ENCODE assay signal across 1 cellular context in genomic region chr7:47500103-47500563, GRCh38.
TF ChIP-seq lines count a peak whose summit lies in the region.

No MANE protein-coding gene starts in this region.

TF ChIP-seq in HepG2, 621 proteins besides CTCF, POLR2A, EP300 and RAD21 (continued from another document and continues in another):
- TF ChIP-seq TEF (CRISPR knock-in tag; IDR thresholded peaks at IDR 0.05) (no peak), TBP (CRISPR knock-in tag; IDR thresholded peaks at IDR 0.05) (no peak), SYNCRIP (IDR thresholded peaks at IDR 0.05; ENCODE audit: insufficient read depth, low read depth, low read length) (no peak), FOXP1 (IDR thresholded peaks at IDR 0.05) (no peak), FOXP1 (CRISPR knock-in tag; IDR thresholded peaks at IDR 0.05) (peak; percentile 88; the same call in 1 of the 2 replicates), ZNF3 (CRISPR knock-in tag; IDR thresholded peaks at IDR 0.05) (no peak), PHF5A (CRISPR knock-in tag; IDR thresholded peaks at IDR 0.05; ENCODE audit: low read depth, unreplicated experiment) (no peak), ZNF773 (CRISPR knock-in tag; IDR thresholded peaks at IDR 0.05; ENCODE audit: borderline replicate concordance) (no peak), HOXA9 (CRISPR knock-in tag; IDR thresholded peaks at IDR 0.05; ENCODE audit: borderline replicate concordance) (no peak), ZNF138 (CRISPR knock-in tag; IDR thresholded peaks at IDR 0.05; ENCODE audit: low read depth) (no peak), POLR2AphosphoS2 (IDR thresholded peaks at IDR 0.05; ENCODE audit: low read depth, low read length) (no peak), MXD1 (CRISPR knock-in tag; IDR thresholded peaks at IDR 0.05) (no peak), NR0B2 (CRISPR knock-in tag; IDR thresholded peaks at IDR 0.05) (no peak), SMARCE1 (IDR thresholded peaks at IDR 0.05; ENCODE audit: borderline replicate concordance) (no peak), ZBTB10 (CRISPR knock-in tag; IDR thresholded peaks at IDR 0.05; ENCODE audit: borderline replicate concordance) (no peak), ZNF546 (CRISPR knock-in tag; conservative IDR thresholded peaks at IDR 0.05) (no peak), MLLT10 (CRISPR knock-in tag; IDR thresholded peaks at IDR 0.05) (no peak), MIER2 (CRISPR knock-in tag; IDR thresholded peaks at IDR 0.05) (no peak), HNRNPLL (IDR thresholded peaks at IDR 0.05; ENCODE audit: low read depth, low read length, poor library complexity, severe bottlenecking) (no peak), ZNF577 (CRISPR knock-in tag; IDR thresholded peaks at IDR 0.05; ENCODE audit: borderline replicate concordance, low read depth) (no peak), POGZ (CRISPR knock-in tag; IDR thresholded peaks at IDR 0.05) (peak; percentile 66; the same call in 1 of the 2 replicates), MIXL1 (CRISPR knock-in tag; IDR thresholded peaks at IDR 0.05) (0 out of 2 replicates have a peak, but pooled peaks have one; percentile 31), ZNF747 (CRISPR knock-in tag; IDR thresholded peaks at IDR 0.05; ENCODE audit: borderline replicate concordance) (peak; percentile 73; the same call in 1 of the 2 replicates), IKZF4 (CRISPR knock-in tag; IDR thresholded peaks at IDR 0.05; ENCODE audit: borderline replicate concordance, low read depth, not compliant biosample characterization) (no peak), ZNF510 (CRISPR knock-in tag; IDR thresholded peaks at IDR 0.05; ENCODE audit: low read depth) (no peak), JDP2 (CRISPR knock-in tag; IDR thresholded peaks at IDR 0.05; ENCODE audit: borderline replicate concordance) (no peak), DMAP1 (CRISPR knock-in tag; IDR thresholded peaks at IDR 0.05) (no peak), ZNF7 (CRISPR knock-in tag; IDR thresholded peaks at IDR 0.05) (no peak), ARID5B (CRISPR knock-in tag; IDR thresholded peaks at IDR 0.05) (peak; percentile 96), STAT5B (CRISPR knock-in tag; IDR thresholded peaks at IDR 0.05) (no peak), ZC3H4 (CRISPR knock-in tag; IDR thresholded peaks at IDR 0.05; ENCODE audit: borderline replicate concordance) (no peak), GPBP1L1 (CRISPR knock-in tag; IDR thresholded peaks at IDR 0.05) (no peak)
- TF ChIP-seq, protein P1, sequence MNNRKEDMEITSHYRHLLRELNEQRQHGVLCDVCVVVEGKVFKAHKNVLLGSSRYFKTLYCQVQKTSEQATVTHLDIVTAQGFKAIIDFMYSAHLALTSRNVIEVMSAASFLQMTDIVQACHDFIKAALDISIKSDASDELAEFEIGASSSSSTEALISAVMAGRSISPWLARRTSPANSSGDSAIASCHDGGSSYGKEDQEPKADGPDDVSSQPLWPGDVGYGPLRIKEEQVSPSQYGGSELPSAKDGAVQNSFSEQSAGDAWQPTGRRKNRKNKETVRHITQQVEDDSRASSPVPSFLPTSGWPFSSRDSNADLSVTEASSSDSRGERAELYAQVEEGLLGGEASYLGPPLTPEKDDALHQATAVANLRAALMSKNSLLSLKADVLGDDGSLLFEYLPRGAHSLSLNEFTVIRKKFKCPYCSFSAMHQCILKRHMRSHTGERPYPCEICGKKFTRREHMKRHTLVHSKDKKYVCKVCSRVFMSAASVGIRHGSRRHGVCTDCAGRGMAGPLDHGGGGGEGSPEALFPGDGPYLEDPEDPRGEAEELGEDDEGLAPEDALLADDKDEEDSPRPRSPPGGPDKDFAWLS (CRISPR knock-in tag; IDR thresholded peaks at IDR 0.05; ENCODE audit: borderline replicate concordance), result no peak
- TF ChIP-seq, protein P2, sequence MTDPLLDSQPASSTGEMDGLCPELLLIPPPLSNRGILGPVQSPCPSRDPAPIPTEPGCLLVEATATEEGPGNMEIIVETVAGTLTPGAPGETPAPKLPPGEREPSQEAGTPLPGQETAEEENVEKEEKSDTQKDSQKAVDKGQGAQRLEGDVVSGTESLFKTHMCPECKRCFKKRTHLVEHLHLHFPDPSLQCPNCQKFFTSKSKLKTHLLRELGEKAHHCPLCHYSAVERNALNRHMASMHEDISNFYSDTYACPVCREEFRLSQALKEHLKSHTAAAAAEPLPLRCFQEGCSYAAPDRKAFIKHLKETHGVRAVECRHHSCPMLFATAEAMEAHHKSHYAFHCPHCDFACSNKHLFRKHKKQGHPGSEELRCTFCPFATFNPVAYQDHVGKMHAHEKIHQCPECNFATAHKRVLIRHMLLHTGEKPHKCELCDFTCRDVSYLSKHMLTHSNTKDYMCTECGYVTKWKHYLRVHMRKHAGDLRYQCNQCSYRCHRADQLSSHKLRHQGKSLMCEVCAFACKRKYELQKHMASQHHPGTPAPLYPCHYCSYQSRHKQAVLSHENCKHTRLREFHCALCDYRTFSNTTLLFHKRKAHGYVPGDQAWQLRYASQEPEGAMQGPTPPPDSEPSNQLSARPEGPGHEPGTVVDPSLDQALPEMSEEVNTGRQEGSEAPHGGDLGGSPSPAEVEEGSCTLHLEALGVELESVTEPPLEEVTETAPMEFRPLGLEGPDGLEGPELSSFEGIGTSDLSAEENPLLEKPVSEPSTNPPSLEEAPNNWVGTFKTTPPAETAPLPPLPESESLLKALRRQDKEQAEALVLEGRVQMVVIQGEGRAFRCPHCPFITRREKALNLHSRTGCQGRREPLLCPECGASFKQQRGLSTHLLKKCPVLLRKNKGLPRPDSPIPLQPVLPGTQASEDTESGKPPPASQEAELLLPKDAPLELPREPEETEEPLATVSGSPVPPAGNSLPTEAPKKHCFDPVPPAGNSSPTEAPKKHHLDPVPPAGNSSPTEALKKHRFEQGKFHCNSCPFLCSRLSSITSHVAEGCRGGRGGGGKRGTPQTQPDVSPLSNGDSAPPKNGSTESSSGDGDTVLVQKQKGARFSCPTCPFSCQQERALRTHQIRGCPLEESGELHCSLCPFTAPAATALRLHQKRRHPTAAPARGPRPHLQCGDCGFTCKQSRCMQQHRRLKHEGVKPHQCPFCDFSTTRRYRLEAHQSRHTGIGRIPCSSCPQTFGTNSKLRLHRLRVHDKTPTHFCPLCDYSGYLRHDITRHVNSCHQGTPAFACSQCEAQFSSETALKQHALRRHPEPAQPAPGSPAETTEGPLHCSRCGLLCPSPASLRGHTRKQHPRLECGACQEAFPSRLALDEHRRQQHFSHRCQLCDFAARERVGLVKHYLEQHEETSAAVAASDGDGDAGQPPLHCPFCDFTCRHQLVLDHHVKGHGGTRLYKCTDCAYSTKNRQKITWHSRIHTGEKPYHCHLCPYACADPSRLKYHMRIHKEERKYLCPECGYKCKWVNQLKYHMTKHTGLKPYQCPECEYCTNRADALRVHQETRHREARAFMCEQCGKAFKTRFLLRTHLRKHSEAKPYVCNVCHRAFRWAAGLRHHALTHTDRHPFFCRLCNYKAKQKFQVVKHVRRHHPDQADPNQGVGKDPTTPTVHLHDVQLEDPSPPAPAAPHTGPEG (CRISPR knock-in tag; IDR thresholded peaks at IDR 0.05), result no peak
- TF ChIP-seq, protein P3, sequence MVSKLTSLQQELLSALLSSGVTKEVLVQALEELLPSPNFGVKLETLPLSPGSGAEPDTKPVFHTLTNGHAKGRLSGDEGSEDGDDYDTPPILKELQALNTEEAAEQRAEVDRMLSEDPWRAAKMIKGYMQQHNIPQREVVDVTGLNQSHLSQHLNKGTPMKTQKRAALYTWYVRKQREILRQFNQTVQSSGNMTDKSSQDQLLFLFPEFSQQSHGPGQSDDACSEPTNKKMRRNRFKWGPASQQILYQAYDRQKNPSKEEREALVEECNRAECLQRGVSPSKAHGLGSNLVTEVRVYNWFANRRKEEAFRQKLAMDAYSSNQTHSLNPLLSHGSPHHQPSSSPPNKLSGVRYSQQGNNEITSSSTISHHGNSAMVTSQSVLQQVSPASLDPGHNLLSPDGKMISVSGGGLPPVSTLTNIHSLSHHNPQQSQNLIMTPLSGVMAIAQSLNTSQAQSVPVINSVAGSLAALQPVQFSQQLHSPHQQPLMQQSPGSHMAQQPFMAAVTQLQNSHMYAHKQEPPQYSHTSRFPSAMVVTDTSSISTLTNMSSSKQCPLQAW (CRISPR knock-in tag; IDR thresholded peaks at IDR 0.05), result peak; percentile 100
- TF ChIP-seq, protein P4, sequence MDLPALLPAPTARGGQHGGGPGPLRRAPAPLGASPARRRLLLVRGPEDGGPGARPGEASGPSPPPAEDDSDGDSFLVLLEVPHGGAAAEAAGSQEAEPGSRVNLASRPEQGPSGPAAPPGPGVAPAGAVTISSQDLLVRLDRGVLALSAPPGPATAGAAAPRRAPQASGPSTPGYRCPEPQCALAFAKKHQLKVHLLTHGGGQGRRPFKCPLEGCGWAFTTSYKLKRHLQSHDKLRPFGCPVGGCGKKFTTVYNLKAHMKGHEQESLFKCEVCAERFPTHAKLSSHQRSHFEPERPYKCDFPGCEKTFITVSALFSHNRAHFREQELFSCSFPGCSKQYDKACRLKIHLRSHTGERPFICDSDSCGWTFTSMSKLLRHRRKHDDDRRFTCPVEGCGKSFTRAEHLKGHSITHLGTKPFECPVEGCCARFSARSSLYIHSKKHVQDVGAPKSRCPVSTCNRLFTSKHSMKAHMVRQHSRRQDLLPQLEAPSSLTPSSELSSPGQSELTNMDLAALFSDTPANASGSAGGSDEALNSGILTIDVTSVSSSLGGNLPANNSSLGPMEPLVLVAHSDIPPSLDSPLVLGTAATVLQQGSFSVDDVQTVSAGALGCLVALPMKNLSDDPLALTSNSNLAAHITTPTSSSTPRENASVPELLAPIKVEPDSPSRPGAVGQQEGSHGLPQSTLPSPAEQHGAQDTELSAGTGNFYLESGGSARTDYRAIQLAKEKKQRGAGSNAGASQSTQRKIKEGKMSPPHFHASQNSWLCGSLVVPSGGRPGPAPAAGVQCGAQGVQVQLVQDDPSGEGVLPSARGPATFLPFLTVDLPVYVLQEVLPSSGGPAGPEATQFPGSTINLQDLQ (CRISPR knock-in tag; IDR thresholded peaks at IDR 0.05), result no peak
